25 cellular contexts compared by ENCODE assay signal in the genomic region with DNA sequence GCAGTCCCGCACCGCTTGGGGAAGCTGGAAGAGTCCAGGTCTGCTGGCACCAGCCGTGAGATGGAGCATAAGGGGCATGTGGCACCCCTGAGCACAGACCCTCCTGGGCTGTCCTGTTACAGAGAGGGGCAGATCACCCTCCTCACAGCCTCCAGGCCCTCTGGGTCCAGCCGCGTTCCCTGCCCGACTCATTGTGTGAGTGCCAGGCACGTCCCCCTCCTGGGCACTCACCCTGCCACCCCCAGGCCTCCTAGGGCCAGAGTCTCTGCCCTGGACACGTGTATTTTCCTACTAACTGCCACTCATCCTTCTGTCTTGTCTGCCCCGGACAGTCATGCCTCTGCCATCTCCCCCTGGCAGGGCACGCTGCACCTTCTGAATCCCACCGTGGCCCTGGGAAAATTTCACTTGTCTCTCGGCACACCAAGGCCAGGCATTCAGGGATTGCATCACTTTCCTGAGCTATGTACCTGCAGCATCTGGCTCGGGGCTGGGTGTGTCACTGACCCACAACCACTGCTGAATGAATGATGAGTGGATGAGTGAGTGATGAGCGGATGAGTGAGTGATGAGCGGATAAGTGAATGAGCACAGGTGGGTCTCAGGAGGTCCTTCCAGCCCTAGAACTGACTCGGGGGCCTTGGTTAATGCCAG. TPM values are rescaled to one million over a fixed set of nuclear protein-coding genes. Genes with fewer than 3 reads are reported as not detected.
DNase-seq lines count a peak whose midpoint lies in the region; ATAC-seq, FAIRE-seq and TF ChIP-seq lines count a peak whose summit lies in the region.
"Had no signal": no experiment of that assay in that cellular context is flagged by ENCODE, and none has a peak within 500 bp of the region (broad histone marks: within the 10 kb centered on the region; RNA-seq: fewer than 3 reads in every experiment).

No MANE protein-coding gene starts in this region.

- in situ Hi-C loops in GM12878 (cut with MboI) = no loop called here

- CTCF ChIA-PET in GM12878 (lab: Yijun Ruan, JAX) = interaction anchor here (1.3 kb wide), 1 partner anchor 81 kb away, joined by 5 read pairs; no protein-coding TSS in a partner anchor

- H3K79me2 ChIP-seq in GM12878 (ENCODE audit: control insufficient read depth, insufficient read depth, low read length) = no peaks in the 10 kb centered on the region

- no peak overlapping the region for H3K9ac ChIP-seq in GM12878 (ENCODE audit: control insufficient read depth, insufficient read depth, low read length)

- POLR2A ChIA-PET in GM12878 (lab: Charles Lee) = no interaction called here

- no peak overlapping the region for H3K4me3 ChIP-seq in GM12878
- H3K4me3 ChIP-seq: K562 had no signal

- H4K20me1 ChIP-seq in GM12878 (ENCODE audit: control insufficient read depth, insufficient read depth) = no peaks in the 10 kb centered on the region

- H3K27ac ChIP-seq in GM12878 (ENCODE audit: control insufficient read depth, insufficient read depth) = no peak overlapping the region

- no peak overlapping the region for H2AFZ ChIP-seq in GM12878 (ENCODE audit: control insufficient read depth, low read depth, low read length)

- no peak overlapping the region for H3K4me2 ChIP-seq in GM12878 (ENCODE audit: control insufficient read depth, insufficient read depth)

- no peaks in the 10 kb centered on the region for H3K9me3 ChIP-seq in GM12878 (replicated peaks; ENCODE audit: control insufficient read depth, insufficient read depth, low read length)

- TF ChIP-seq CTCF in natural killer cell (IDR thresholded peaks at IDR 0.05) (no peak), GM12878 (IDR thresholded peaks at IDR 0.05 in 2 of 3, conservative IDR thresholded peaks at IDR 0.05 in 1 of 3; ENCODE audit: control insufficient read depth in 2 of 3, extremely low read depth in 1 of 3, insufficient read depth in 1 of 3, low read depth in 3 of 3, low read length in 3 of 3) (no peak), neural crest cell (conservative IDR thresholded peaks at IDR 0.05) (no peak)

- WGBS in GM12878 (ENCODE audit: insufficient coverage, insufficient replicate concordance, low lambda C conversion rate, missing lambda C conversion rate) = 67% methylated on average over 13 of the region's 16 CpGs

- H3K36me3 Mint-ChIP-seq in natural killer cell treated with Interleukin-12 subunit alpha and Interleukin-12 subunit beta and Interleukin-15 and Interleukin-18, amount 100 ng/mL, for 72 hours = no peaks in the 10 kb centered on the region
- H3K36me3 Mint-ChIP-seq in natural killer cell = no peaks in the 10 kb centered on the region
- H3K36me3 Mint-ChIP-seq in neural crest cell (ENCODE audit: low read depth) = no peaks in the 10 kb centered on the region

- RAD21 ChIA-PET in GM12878 (lab: Charles Lee; ENCODE audit: unreplicated experiment) = no interaction called here

- TF ChIP-seq RAD21 in GM12878 (IDR thresholded peaks at IDR 0.05; ENCODE audit: insufficient read depth, low read depth, low read length) = no peak

- TF ChIP-seq POLR2A in GM12878 (IDR thresholded peaks at IDR 0.05; ENCODE audit: low read depth, low read length) = no peak

- BruUV-seq in GM12878 (replicated peaks; lab: Mats Ljungman, UMichigan) = no TSS peak

- H3K4me3 Mint-ChIP-seq in natural killer cell treated with Interleukin-12 subunit alpha and Interleukin-12 subunit beta and Interleukin-15 and Interleukin-18, amount 100 ng/mL, for 72 hours = no peak overlapping the region
- no peak overlapping the region for H3K4me3 Mint-ChIP-seq in natural killer cell
- H3K4me3 Mint-ChIP-seq in neural crest cell = no peak overlapping the region

- H3K4me1 Mint-ChIP-seq in natural killer cell treated with Interleukin-12 subunit alpha and Interleukin-12 subunit beta and Interleukin-15 and Interleukin-18, amount 100 ng/mL, for 72 hours (ENCODE audit: low read depth in 2 of 2) = no peaks in the 10 kb centered on the region
- H3K4me1 Mint-ChIP-seq in natural killer cell (no peaks in the 10 kb centered on the region), neural crest cell (peaks cover 23% of the 10 kb centered on the region)

- peak in 1 of 2 donors; percentile 21 for ATAC-seq in natural killer cell treated with Interleukin-12 subunit alpha and Interleukin-12 subunit beta and Interleukin-15 and Interleukin-18, amount 100 ng/mL, for 72 hours
- ATAC-seq in natural killer cell = no peak
- ATAC-seq in GM12878 = no peak
- no peak for ATAC-seq in HG02610 (IDR thresholded peaks at IDR 0.05; ENCODE audit: unreplicated experiment)
- no peak for ATAC-seq in GM21423 (IDR thresholded peaks at IDR 0.05; ENCODE audit: unreplicated experiment)
- ATAC-seq: K562, Panc1 had no signal

- H3K4me1 ChIP-seq in GM12878 (ENCODE audit: control insufficient read depth, insufficient read depth, low read length) = peaks cover 34% of the 10 kb centered on the region

- H3K36me3 ChIP-seq in GM12878 (ENCODE audit: control insufficient read depth in 2 of 2, insufficient read depth in 2 of 2, low read length in 1 of 2) = no peaks in the 10 kb centered on the region

- no peaks in the 10 kb centered on the region for H3K9me3 Mint-ChIP-seq in natural killer cell treated with Interleukin-12 subunit alpha and Interleukin-12 subunit beta and Interleukin-15 and Interleukin-18, amount 100 ng/mL, for 72 hours
- H3K9me3 Mint-ChIP-seq in natural killer cell = no peaks in the 10 kb centered on the region
- H3K9me3 Mint-ChIP-seq in neural crest cell = no peaks in the 10 kb centered on the region

- H3K27me3 ChIP-seq in GM12878 (replicated peaks in 1 of 2; ENCODE audit: control insufficient read depth in 2 of 2, insufficient read depth in 2 of 2, low read length in 1 of 2) = no peaks in the 10 kb centered on the region; a peak in 1 of 4 replicates

- intact Hi-C loops in natural killer cell (cut with micrococcal nuclease) = no loop called here
- intact Hi-C loops in GM12878 (cut with micrococcal nuclease; ENCODE audit: unreplicated experiment) = no loop called here

- SMC1A ChIA-PET in GM12878 (lab: Charles Lee; ENCODE audit: uncharacterized antibody, unreplicated experiment) = no interaction called here

- DNase-seq in natural killer cell treated with Interleukin-12 subunit alpha and Interleukin-12 subunit beta and Interleukin-15 and Interleukin-18, amount 100 ng/mL, for 72 hours (ENCODE audit: low spot score) = peak; percentile 44
- no peak for DNase-seq in natural killer cell
- no peak for DNase-seq in GM12878 (ENCODE audit: low read depth, low spot score)
- DNase-seq in neural crest cell (ENCODE audit: low read depth, low spot score) = no peak
- DNase-seq in activated CD8-positive, alpha-beta memory T cell treated with anti-CD3 and anti-CD28 coated beads, Interleukin-2, amount 50 U/mL, for 4 hours = no peak
- no peak for DNase-seq in NCI-H2081 (lab: John Stamatoyannopoulos, UW)
- DNase-seq: AML-193; C1 segment of cervical spinal cord; MM.1S; NCI-H1092; NCI-H1436; NCI-H187 treated with DMSO at 0.1 percent for 48 hours; NCI-H748 treated with DMSO at 0.1 percent for 48 hours; NK-92 treated with Interleukin-12 subunit alpha and Interleukin-12 subunit beta, amount 100 ng/mL, for 24 hours had no signal

- no peak for FAIRE-seq in GM12878 (lab: Jason Lieb, UNC)
- FAIRE-seq: G401.6, H1, K562 had no signal

- no peak for TF ChIP-seq EP300 in GM12878 (IDR thresholded peaks at IDR 0.05; ENCODE audit: borderline replicate concordance in 1 of 2, control insufficient read depth in 1 of 2, low read depth in 2 of 2, low read length in 2 of 2)

- H3K27me3 Mint-ChIP-seq in natural killer cell treated with Interleukin-12 subunit alpha and Interleukin-12 subunit beta and Interleukin-15 and Interleukin-18, amount 100 ng/mL, for 72 hours = no peaks in the 10 kb centered on the region
- H3K27me3 Mint-ChIP-seq in natural killer cell (ENCODE audit: low read depth in 2 of 2) (no peaks in the 10 kb centered on the region), neural crest cell (ENCODE audit: low read depth) (no peaks in the 10 kb centered on the region)

- H3K27ac Mint-ChIP-seq in natural killer cell treated with Interleukin-12 subunit alpha and Interleukin-12 subunit beta and Interleukin-15 and Interleukin-18, amount 100 ng/mL, for 72 hours = no peak overlapping the region
- H3K27ac Mint-ChIP-seq in natural killer cell = no peak overlapping the region
- peak overlapping the region; percentile 28 for H3K27ac Mint-ChIP-seq in neural crest cell (ENCODE audit: unreplicated experiment)

RNA-seq across cellular contexts. Expression of a gene that starts 21.5 kb away (rescaled TPM):
- total RNA-seq in natural killer cell treated with Interleukin-12 subunit alpha and Interleukin-12 subunit beta and Interleukin-15 and Interleukin-18, amount 100 ng/mL, for 72 hours = not detected
- total RNA-seq in natural killer cell (10 to 100 TPM; 22.7 to 70.3 (median 26.9) TPM), GM12878 (2014; rRNA removed) (not detected in 2 replicates), GM12878 (2014; rRNA removed; fragmentation: Illumina TruSeq; extraction: Trizol) (not detected in 2 replicates), GM12878 (2021) (0.08 TPM in 1 of 2 replicates, not detected in the other), neural crest cell (not detected in 2 replicates)
- not detected in 2 replicates for total RNA-seq in GM12878 (2013; cell fraction: nucleolus; rRNA removed)
- not detected for polyA plus RNA-seq in GM12878 (2011; ENCODE audit: low read depth)
- polyA plus RNA-seq in GM12878 (2011; rRNA removed) (not detected in 2 replicates), GM12878 (2014; fragmentation: Illumina TruSeq; extraction: Trizol) (not detected in 2 replicates), GM12878 (2014; fragmentation: Nextera tagmentation; extraction: Ambion mirVana) (not detected), GM12878 (2014; rRNA removed) (not detected in 2 replicates), GM12878 (2016; fragmentation: Nextera tagmentation; extraction: Ambion mirVana) (not detected)
- not detected in 2 replicates for polyA plus RNA-seq in GM12878 (2011; cell fraction: cytosol; rRNA removed)
- not detected in 2 replicates for polyA plus RNA-seq in GM12878 (2011; cell fraction: nucleus; rRNA removed)
- polyA plus RNA-seq in GM12878 (2012) = not detected in 2 replicates
- not detected in 2 replicates for polyA minus RNA-seq in GM12878 (2011; rRNA and poly(A)+ RNA removed)
- not detected in 2 replicates for polyA minus RNA-seq in GM12878 (2011; cell fraction: cytosol; rRNA and poly(A)+ RNA removed)
- not detected in 2 replicates for polyA minus RNA-seq in GM12878 (2011; cell fraction: nucleus; rRNA and poly(A)+ RNA removed)
- total RNA-seq: A172, Daoy, H1, K562, NCI-H460, SK-MEL-5 had no signal
- polyA plus RNA-seq: AG04450, H1, K562 had no signal

RNA-seq across cellular contexts. Expression of a gene that starts 58.6 kb away (rescaled TPM):
- total RNA-seq in natural killer cell treated with Interleukin-12 subunit alpha and Interleukin-12 subunit beta and Interleukin-15 and Interleukin-18, amount 100 ng/mL, for 72 hours = not detected
- total RNA-seq in natural killer cell (not detected), GM12878 (2014; rRNA removed) (not detected in 2 replicates), GM12878 (2014; rRNA removed; fragmentation: Illumina TruSeq; extraction: Trizol) (not detected in 2 replicates), GM12878 (2021) (not detected in 2 replicates), neural crest cell (not detected in 2 replicates)
- not detected in 2 replicates for total RNA-seq in GM12878 (2013; cell fraction: nucleolus; rRNA removed)
- polyA plus RNA-seq in GM12878 (2011; ENCODE audit: low read depth) = not detected
- polyA plus RNA-seq in GM12878 (2011; rRNA removed) (not detected in 2 replicates), GM12878 (2014; fragmentation: Illumina TruSeq; extraction: Trizol) (not detected in 2 replicates), GM12878 (2014; fragmentation: Nextera tagmentation; extraction: Ambion mirVana) (not detected), GM12878 (2014; rRNA removed) (not detected in 2 replicates), GM12878 (2016; fragmentation: Nextera tagmentation; extraction: Ambion mirVana) (not detected)
- not detected in 2 replicates for polyA plus RNA-seq in GM12878 (2011; cell fraction: cytosol; rRNA removed)
- polyA plus RNA-seq in GM12878 (2011; cell fraction: nucleus; rRNA removed) = not detected in 2 replicates
- polyA plus RNA-seq in GM12878 (2012) = not detected in 2 replicates
- polyA minus RNA-seq in GM12878 (2011; rRNA and poly(A)+ RNA removed) = not detected in 2 replicates
- not detected in 2 replicates for polyA minus RNA-seq in GM12878 (2011; cell fraction: cytosol; rRNA and poly(A)+ RNA removed)
- polyA minus RNA-seq in GM12878 (2011; cell fraction: nucleus; rRNA and poly(A)+ RNA removed) = not detected in 2 replicates
- total RNA-seq: A172, Daoy, H1, K562, NCI-H460, SK-MEL-5 had no signal
- polyA plus RNA-seq: AG04450, H1, K562 had no signal

Comparison
In these comparisons a context has a peak if more than half of its experiments do, and no peak if none do; other contexts are left out.
1. RNA of a gene that starts 21.5 kb away (total RNA-seq): 22.7 to 70.3 TPM in natural killer cell; not detected in natural killer cell treated with Interleukin-12 subunit alpha and Interleukin-12 subunit beta and Interleukin-15 and Interleukin-18, amount 100 ng/mL, for 72 hours, 0.08 TPM in GM12878 and not detected in neural crest cell; every median in the first group is over 10 times any median in the second.